22 cellular contexts compared by ENCODE assay signal in genomic region chr12:3544296-3544965, GRCh38. TPM values are rescaled to one million over a fixed set of nuclear protein-coding genes. Genes with fewer than 3 reads are reported as not detected.
DNase-seq lines count a peak whose midpoint lies in the region; ATAC-seq and TF ChIP-seq lines count a peak whose summit lies in the region.
"Had no signal": no experiment of that assay in that cellular context is flagged by ENCODE, and none has a peak within 500 bp of the region (broad histone marks: within the 10 kb centered on the region; RNA-seq: fewer than 3 reads in every experiment).

No MANE protein-coding gene starts in this region.

- H3K27me3 Mint-ChIP-seq in Calu3 (ENCODE audit: unreplicated experiment) (peaks cover 2% of the 10 kb centered on the region), H9 (ENCODE audit: low read depth) (peaks cover 4% of the 10 kb centered on the region), osteocyte (ENCODE audit: unreplicated experiment) (peaks cover 14% of the 10 kb centered on the region)

- no peak overlapping the region for H3K14ac ChIP-seq in H9 (ENCODE audit: insufficient read depth, low read length)

- no peak overlapping the region for H3T11ph ChIP-seq in H9 (ENCODE audit: low read length)

- no peak overlapping the region for H3K4me3 Mint-ChIP-seq in Calu3 (ENCODE audit: low read depth, unreplicated experiment)
- no peak overlapping the region for H3K4me3 Mint-ChIP-seq in H9
- no peak overlapping the region for H3K4me3 Mint-ChIP-seq in osteocyte (ENCODE audit: unreplicated experiment)
- H3K4me3 Mint-ChIP-seq: CD4-positive, alpha-beta T cell had no signal

- no peak overlapping the region for H4K5ac ChIP-seq in H9 (ENCODE audit: insufficient read length, low read depth, low read length)

- no peaks in the 10 kb centered on the region for H3K9me3 ChIP-seq in H9 (ENCODE audit: control insufficient read depth, low read depth, low read length)
- H3K9me3 ChIP-seq: BE2C, MG63 had no signal

- no peaks in the 10 kb centered on the region for H3K4me1 ChIP-seq in H9 (ENCODE audit: insufficient read depth, low read length)
- H3K4me1 ChIP-seq: BE2C had no signal

- WGBS in H9 (ENCODE audit: extremely low coverage, insufficient read length, low lambda C conversion rate): no CpG with 5 or more reads among the region's 15 CpGs

- intact Hi-C loops in Calu3 (cut with micrococcal nuclease; ENCODE audit: unreplicated experiment): no loop called here

- no peaks in the 10 kb centered on the region for H3K4me1 Mint-ChIP-seq in Calu3 (ENCODE audit: low read depth, unreplicated experiment)
- no peaks in the 10 kb centered on the region for H3K4me1 Mint-ChIP-seq in H9
- no peaks in the 10 kb centered on the region for H3K4me1 Mint-ChIP-seq in osteocyte (ENCODE audit: unreplicated experiment)

- no peak overlapping the region for H2AFZ ChIP-seq in H9 (ENCODE audit: low read length)

- H2BK12ac ChIP-seq in H9 (ENCODE audit: insufficient read length, low read depth, low read length): no peak overlapping the region

- no peak for ATAC-seq in GM18907 (IDR thresholded peaks at IDR 0.05; ENCODE audit: unreplicated experiment)
- ATAC-seq: Panc1, SK-N-SH treated with all-trans-retinoic acid at 6 μM for 48 hours had no signal

- DNase-seq in Calu3: peak; percentile 35
- DNase-seq in H9: peak; percentile 27
- peak; percentile 33 for DNase-seq in ecto neural progenitor cell (ENCODE audit: low spot score)
- DNase-seq in osteocyte (ENCODE audit: extremely low spot score, unreplicated experiment): peak; percentile 63
- no peak for DNase-seq in DMS79 (lab: John Stamatoyannopoulos, UW)
- no peak for DNase-seq in NCI-H226
- DNase-seq: BE2C; CD4-positive, alpha-beta T cell; COR-L47; DMS153; EL; GF-D8; MG63; NCI-H187; NCI-H524; NCI-H774; NK-92 treated with Interleukin-12 subunit alpha and Interleukin-12 subunit beta, amount 100 ng/mL, for 24 hours had no signal

- H3K4me2 ChIP-seq in H9 (ENCODE audit: insufficient read depth, insufficient read length, low read length): no peak overlapping the region

- no peak overlapping the region for H2BK15ac ChIP-seq in H9 (ENCODE audit: low read depth, low read length)

- H2BK120ac ChIP-seq in H9 (ENCODE audit: low read depth, low read length, poor library complexity, severe bottlenecking): no peak overlapping the region

- no peak overlapping the region for H3K23ac ChIP-seq in H9 (ENCODE audit: insufficient read length, low read depth, low read length)

- no peak overlapping the region for H3K56ac ChIP-seq in H9 (ENCODE audit: insufficient read length, low read depth, low read length)

- no peak overlapping the region for H3K9ac ChIP-seq in H9 (ENCODE audit: extremely low read depth, insufficient read length, low read length)

- H3K27ac ChIP-seq in H9 (ENCODE audit: insufficient read length, low read depth, low read length): no peak overlapping the region

- H2BK5ac ChIP-seq in H9 (ENCODE audit: insufficient read length, low read length): no peak overlapping the region

- no peak overlapping the region for H2BK20ac ChIP-seq in H9 (ENCODE audit: low read depth, low read length, poor library complexity, severe bottlenecking)

- TF ChIP-seq CTCF in Calu3 (IDR thresholded peaks at IDR 0.05; ENCODE audit: unreplicated experiment): no peak
- no peak for TF ChIP-seq CTCF in H9 (conservative IDR thresholded peaks at IDR 0.05)
- TF ChIP-seq CTCF in osteocyte (IDR thresholded peaks at IDR 0.05): no peak

- no peaks in the 10 kb centered on the region for H3K27me3 ChIP-seq in H9 (ENCODE audit: insufficient read depth, low read length)

- H3K36me3 Mint-ChIP-seq in Calu3 (ENCODE audit: insufficient read depth, unreplicated experiment) (no peaks in the 10 kb centered on the region), H9 (ENCODE audit: insufficient read depth in 1 of 3, low read depth in 3 of 3) (0 out of 7 replicates have a peak, but pooled peaks cover 0 to 6% (median 0%) of the 10 kb centered on the region in 3 experiments), osteocyte (ENCODE audit: unreplicated experiment) (no peaks in the 10 kb centered on the region)

- H3K4ac ChIP-seq in H9 (ENCODE audit: low read depth, low read length): no peak overlapping the region

- no peaks in the 10 kb centered on the region for H3K9me3 Mint-ChIP-seq in Calu3 (ENCODE audit: low read depth, unreplicated experiment)
- H3K9me3 Mint-ChIP-seq in H9: peaks cover 0 to 2% of the 10 kb centered on the region in 2 experiments; a peak in 1 of 5 replicates
- no peaks in the 10 kb centered on the region for H3K9me3 Mint-ChIP-seq in osteocyte (ENCODE audit: unreplicated experiment)
- H3K9me3 Mint-ChIP-seq: CD4-positive, alpha-beta T cell had no signal

- no peak overlapping the region for H3K27ac Mint-ChIP-seq in Calu3 (ENCODE audit: unreplicated experiment)
- no peak overlapping the region for H3K27ac Mint-ChIP-seq in H9
- H3K27ac Mint-ChIP-seq in osteocyte (ENCODE audit: unreplicated experiment): no peak overlapping the region
- H3K27ac Mint-ChIP-seq: CD4-positive, alpha-beta T cell had no signal

- no peak overlapping the region for H4K8ac ChIP-seq in H9 (replicated peaks; ENCODE audit: insufficient read length, low read depth, low read length)

- no peaks in the 10 kb centered on the region for H3K79me1 ChIP-seq in H9 (ENCODE audit: insufficient read depth, low read depth, low read length, poor library complexity, severe bottlenecking)

- H3K18ac ChIP-seq in H9 (ENCODE audit: insufficient read length, low read depth, low read length): no peak overlapping the region

- H2AK5ac ChIP-seq in H9 (ENCODE audit: insufficient read length, low read length): no peak overlapping the region

- no peaks in the 10 kb centered on the region for H3K23me2 ChIP-seq in H9 (ENCODE audit: insufficient read length, low read depth, low read length, poor library complexity, severe bottlenecking)

- H4K91ac ChIP-seq in H9 (ENCODE audit: insufficient read length, low read depth, low read length): no peak overlapping the region

- no peaks in the 10 kb centered on the region for H3K79me2 ChIP-seq in H9 (ENCODE audit: insufficient read depth, low read length)

- no peaks in the 10 kb centered on the region for H4K20me1 ChIP-seq in H9 (ENCODE audit: control insufficient read depth, insufficient read depth, insufficient read length)

- CTCF ChIA-PET in Calu3 (lab: Charles Lee): interaction anchor here (1.0 kb wide), 1 partner anchor 68 kb away, joined by 4 read pairs; no protein-coding TSS in a partner anchor

- BruUV-seq in Calu3 (replicated peaks; lab: Mats Ljungman, UMichigan): no TSS peak

RNA-seq across cellular contexts. Expression of gene PRMT8, which starts 53.4 kb away (rescaled TPM):
- total RNA-seq in Calu3 (2022) (not detected in 2 replicates), H9 (2021) (0.83 and 0.86 TPM in 2 replicates), osteocyte (not detected in 2 replicates)
- total RNA-seq: CD4-positive, alpha-beta T cell; H4; LHCN-M2 had no signal

Comparison
In these comparisons a context has a peak if more than half of its experiments do, and no peak if none do; other contexts are left out.
1. DNase-seq: peak in Calu3 (single experiment), H9 (single experiment), ecto neural progenitor cell (single experiment) and osteocyte (single experiment); none in DMS79 (single experiment) and NCI-H226 (single experiment).